26 cellular contexts compared by ENCODE assay signal in the genomic region with DNA sequence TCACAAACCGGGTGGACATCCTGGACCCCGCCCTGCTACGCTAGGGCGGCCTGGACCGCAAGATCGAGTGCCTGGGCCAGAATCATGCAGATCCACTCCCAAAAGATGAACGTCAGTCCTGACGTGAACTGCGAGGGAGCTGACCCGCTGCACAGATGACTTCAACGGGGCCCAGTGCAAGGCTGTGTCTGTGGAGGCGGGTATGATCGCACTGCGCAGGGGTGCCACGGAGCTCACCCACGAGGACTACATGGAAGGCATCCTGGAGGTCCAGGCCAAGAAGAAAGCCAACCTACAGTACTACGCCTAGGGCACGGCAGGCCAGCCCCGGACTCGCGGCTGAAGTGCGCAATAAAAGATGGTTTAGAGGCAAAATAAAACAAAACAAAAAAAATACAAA. TPM values are rescaled to one million over a fixed set of nuclear protein-coding genes. Genes with fewer than 3 reads are reported as not detected.
"Had no signal": no experiment of that assay in that cellular context is flagged by ENCODE, and none has a peak within 500 bp of the region (broad histone marks: within the 10 kb centered on the region; RNA-seq: fewer than 3 reads in every experiment).

No MANE protein-coding gene starts in this region.

- H3K4me3 ChIP-seq: ovary, psoas muscle, right lobe of liver, skin epidermis, stomach, thoracic aorta, thyroid gland, tibial nerve, upper lobe of left lung, vagina had no signal

- H2AFZ ChIP-seq: parathyroid adenoma had no signal

- H3K9ac ChIP-seq: parathyroid adenoma had no signal

- H3K27ac ChIP-seq: ovary, parathyroid adenoma, psoas muscle, right lobe of liver, skin epidermis, stomach, thoracic aorta, thyroid gland, tibial nerve, upper lobe of left lung, vagina had no signal

- H3K79me2 ChIP-seq: parathyroid adenoma had no signal

- H3K36me3 ChIP-seq: ovary, right lobe of liver, stomach, thoracic aorta, thyroid gland, tibial nerve, upper lobe of left lung, vagina had no signal

- DNase-seq: naive B cell; naive thymus-derived CD8-positive, alpha-beta T cell; nephron progenitor cell; occipital lobe; ovary; psoas muscle; right lobe of liver; stimulated activated CD4-positive, alpha-beta T cell treated with anti-CD3 and anti-CD28 coated beads, Interleukin-15, amount 100 ng/mL, for 24 hours; stimulated activated CD4-positive, alpha-beta T cell treated with anti-CD3 and anti-CD28 coated beads, Interleukin-2, amount 100 ng/mL, for 24 hours; stimulated activated CD4-positive, alpha-beta T cell treated with anti-CD3 and anti-CD28 coated beads, Interleukin-2, amount 100 ng/mL, for 48 hours; stimulated activated CD4-positive, alpha-beta T cell treated with anti-CD3 and anti-CD28 coated beads, Interleukin-4, amount 100 ng/mL, for 24 hours; stimulated activated naive B cell treated with anti-CD40 and anti-IgM and Interleukin-4, amounts not matched to agents 10 μg/mL and 1 μg/mL and 100 μg/mL, for 72 hours; stimulated activated naive CD4-positive, alpha-beta T cell treated with Interleukin-2 at 50 U/mL for 16 hours; stomach; thyroid gland; trophoblast cell had no signal

- H3K9me3 ChIP-seq: ovary, psoas muscle, right lobe of liver, stomach, thoracic aorta, thyroid gland, tibial nerve, upper lobe of left lung, vagina had no signal

- H3K27me3 ChIP-seq: ovary, right lobe of liver, thyroid gland, tibial nerve, upper lobe of left lung, vagina had no signal

- H3K4me1 ChIP-seq: parathyroid adenoma, psoas muscle, right lobe of liver had no signal

- FAIRE-seq: urothelium cell line had no signal

- ATAC-seq: naive thymus-derived CD8-positive, alpha-beta T cell; natural killer cell treated with Interleukin-12 subunit alpha and Interleukin-12 subunit beta and Interleukin-15 and Interleukin-18, amount 100 ng/mL, for 72 hours; psoas muscle; stimulated activated effector memory CD8-positive, alpha-beta T cell treated with anti-CD3 and anti-CD28 coated beads, Interleukin-12 subunit alpha, Interleukin-12 subunit beta, amount 100 ng/mL, for 72 hours; stimulated activated naive B cell treated with anti-CD40 and anti-IgM and Interleukin-4, amounts not matched to agents 10 μg/mL and 1 μg/mL and 100 μg/mL, for 72 hours had no signal

RNA-seq across cellular contexts. Expression of gene SAXO1, which starts 5.2 kb away (rescaled TPM):
- total RNA-seq: natural killer cell treated with Interleukin-12 subunit alpha and Interleukin-12 subunit beta and Interleukin-15 and Interleukin-18, amount 100 ng/mL, for 72 hours; occipital lobe; progenitor cell of endocrine pancreas; vagina had no signal
